Comparison of ENCODE assay signal across 1 cellular context in the genomic region with DNA sequence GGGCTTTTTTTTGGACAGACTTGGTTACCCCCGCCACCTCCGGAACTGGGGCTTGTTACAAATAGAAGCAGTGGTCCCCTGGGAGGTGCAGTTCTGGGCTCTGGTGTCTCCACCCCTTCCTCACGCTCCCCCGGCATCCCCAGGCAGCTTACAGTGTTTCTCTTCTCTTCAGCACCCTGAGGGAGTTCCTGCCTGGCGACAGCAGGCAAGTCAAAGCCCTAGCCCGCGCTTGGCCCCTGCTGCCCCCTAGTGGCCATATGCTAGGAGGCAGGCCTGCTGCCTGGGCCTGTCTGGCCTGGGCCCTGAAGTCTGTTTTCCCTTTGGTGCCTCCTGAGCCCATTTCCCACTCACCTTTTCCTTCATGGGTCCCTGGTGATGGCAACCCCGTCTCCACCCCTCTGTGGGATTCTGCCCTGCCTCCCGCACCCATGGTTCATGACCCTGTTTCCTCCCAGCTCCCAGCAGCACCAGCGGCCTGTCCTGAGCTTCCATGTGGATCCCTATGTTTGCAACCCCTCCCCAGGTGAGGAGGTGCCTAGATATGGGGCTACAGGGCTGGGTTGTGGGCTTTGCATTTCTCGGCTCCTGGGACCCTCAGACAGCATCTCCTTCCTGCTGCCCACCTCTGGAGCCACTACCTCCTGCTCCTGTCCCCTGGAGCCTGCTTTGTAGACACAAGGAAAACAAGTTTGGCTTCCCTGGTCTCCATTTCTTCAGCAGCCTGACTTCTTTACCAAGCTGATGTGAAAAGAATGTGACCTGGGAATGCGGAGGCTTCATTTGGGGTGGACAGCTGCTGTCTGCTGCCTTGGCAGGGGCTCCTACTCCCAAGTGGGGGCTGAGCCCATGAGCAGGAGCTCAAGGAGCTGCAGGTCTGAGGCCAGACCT.
TF ChIP-seq lines count a peak whose summit lies in the region.

No MANE protein-coding gene starts in this region.

TF ChIP-seq in HepG2, 621 proteins besides CTCF, POLR2A, EP300 and RAD21 (continued from another document and continues in another):
- TF ChIP-seq, protein P1, sequence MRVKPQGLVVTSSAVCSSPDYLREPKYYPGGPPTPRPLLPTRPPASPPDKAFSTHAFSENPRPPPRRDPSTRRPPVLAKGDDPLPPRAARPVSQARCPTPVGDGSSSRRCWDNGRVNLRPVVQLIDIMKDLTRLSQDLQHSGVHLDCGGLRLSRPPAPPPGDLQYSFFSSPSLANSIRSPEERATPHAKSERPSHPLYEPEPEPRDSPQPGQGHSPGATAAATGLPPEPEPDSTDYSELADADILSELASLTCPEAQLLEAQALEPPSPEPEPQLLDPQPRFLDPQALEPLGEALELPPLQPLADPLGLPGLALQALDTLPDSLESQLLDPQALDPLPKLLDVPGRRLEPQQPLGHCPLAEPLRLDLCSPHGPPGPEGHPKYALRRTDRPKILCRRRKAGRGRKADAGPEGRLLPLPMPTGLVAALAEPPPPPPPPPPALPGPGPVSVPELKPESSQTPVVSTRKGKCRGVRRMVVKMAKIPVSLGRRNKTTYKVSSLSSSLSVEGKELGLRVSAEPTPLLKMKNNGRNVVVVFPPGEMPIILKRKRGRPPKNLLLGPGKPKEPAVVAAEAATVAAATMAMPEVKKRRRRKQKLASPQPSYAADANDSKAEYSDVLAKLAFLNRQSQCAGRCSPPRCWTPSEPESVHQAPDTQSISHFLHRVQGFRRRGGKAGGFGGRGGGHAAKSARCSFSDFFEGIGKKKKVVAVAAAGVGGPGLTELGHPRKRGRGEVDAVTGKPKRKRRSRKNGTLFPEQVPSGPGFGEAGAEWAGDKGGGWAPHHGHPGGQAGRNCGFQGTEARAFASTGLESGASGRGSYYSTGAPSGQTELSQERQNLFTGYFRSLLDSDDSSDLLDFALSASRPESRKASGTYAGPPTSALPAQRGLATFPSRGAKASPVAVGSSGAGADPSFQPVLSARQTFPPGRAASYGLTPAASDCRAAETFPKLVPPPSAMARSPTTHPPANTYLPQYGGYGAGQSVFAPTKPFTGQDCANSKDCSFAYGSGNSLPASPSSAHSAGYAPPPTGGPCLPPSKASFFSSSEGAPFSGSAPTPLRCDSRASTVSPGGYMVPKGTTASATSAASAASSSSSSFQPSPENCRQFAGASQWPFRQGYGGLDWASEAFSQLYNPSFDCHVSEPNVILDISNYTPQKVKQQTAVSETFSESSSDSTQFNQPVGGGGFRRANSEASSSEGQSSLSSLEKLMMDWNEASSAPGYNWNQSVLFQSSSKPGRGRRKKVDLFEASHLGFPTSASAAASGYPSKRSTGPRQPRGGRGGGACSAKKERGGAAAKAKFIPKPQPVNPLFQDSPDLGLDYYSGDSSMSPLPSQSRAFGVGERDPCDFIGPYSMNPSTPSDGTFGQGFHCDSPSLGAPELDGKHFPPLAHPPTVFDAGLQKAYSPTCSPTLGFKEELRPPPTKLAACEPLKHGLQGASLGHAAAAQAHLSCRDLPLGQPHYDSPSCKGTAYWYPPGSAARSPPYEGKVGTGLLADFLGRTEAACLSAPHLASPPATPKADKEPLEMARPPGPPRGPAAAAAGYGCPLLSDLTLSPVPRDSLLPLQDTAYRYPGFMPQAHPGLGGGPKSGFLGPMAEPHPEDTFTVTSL (CRISPR knock-in tag; IDR thresholded peaks at IDR 0.05; ENCODE audit: borderline replicate concordance) = no peak
- TF ChIP-seq, protein P2, sequence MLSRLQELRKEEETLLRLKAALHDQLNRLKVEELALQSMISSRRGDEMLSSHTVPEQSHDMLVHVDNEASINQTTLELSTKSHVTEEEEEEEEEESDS (CRISPR knock-in tag; IDR thresholded peaks at IDR 0.05; ENCODE audit: borderline replicate concordance) = no peak
- TF ChIP-seq SP4 (CRISPR knock-in tag; IDR thresholded peaks at IDR 0.05) = peak; percentile 62
- no peak for TF ChIP-seq NKX3-1 (CRISPR knock-in tag; IDR thresholded peaks at IDR 0.05)
- TF ChIP-seq JDP2 (CRISPR knock-in tag; IDR thresholded peaks at IDR 0.05; ENCODE audit: borderline replicate concordance) = no peak
- TF ChIP-seq ATM (IDR thresholded peaks at IDR 0.05; ENCODE audit: borderline replicate concordance) = no peak
- TF ChIP-seq, protein P3, sequence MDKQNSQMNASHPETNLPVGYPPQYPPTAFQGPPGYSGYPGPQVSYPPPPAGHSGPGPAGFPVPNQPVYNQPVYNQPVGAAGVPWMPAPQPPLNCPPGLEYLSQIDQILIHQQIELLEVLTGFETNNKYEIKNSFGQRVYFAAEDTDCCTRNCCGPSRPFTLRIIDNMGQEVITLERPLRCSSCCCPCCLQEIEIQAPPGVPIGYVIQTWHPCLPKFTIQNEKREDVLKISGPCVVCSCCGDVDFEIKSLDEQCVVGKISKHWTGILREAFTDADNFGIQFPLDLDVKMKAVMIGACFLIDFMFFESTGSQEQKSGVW (CRISPR knock-in tag; IDR thresholded peaks at IDR 0.05; ENCODE audit: borderline replicate concordance) = no peak
- TF ChIP-seq ZSCAN25 (CRISPR knock-in tag; IDR thresholded peaks at IDR 0.05) = no peak
- TF ChIP-seq, protein P4, sequence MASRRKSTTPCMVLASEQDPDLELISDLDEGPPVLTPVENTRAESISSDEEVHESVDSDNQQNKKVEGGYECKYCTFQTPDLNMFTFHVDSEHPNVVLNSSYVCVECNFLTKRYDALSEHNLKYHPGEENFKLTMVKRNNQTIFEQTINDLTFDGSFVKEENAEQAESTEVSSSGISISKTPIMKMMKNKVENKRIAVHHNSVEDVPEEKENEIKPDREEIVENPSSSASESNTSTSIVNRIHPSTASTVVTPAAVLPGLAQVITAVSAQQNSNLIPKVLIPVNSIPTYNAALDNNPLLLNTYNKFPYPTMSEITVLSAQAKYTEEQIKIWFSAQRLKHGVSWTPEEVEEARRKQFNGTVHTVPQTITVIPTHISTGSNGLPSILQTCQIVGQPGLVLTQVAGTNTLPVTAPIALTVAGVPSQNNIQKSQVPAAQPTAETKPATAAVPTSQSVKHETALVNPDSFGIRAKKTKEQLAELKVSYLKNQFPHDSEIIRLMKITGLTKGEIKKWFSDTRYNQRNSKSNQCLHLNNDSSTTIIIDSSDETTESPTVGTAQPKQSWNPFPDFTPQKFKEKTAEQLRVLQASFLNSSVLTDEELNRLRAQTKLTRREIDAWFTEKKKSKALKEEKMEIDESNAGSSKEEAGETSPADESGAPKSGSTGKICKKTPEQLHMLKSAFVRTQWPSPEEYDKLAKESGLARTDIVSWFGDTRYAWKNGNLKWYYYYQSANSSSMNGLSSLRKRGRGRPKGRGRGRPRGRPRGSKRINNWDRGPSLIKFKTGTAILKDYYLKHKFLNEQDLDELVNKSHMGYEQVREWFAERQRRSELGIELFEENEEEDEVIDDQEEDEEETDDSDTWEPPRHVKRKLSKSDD (CRISPR knock-in tag; IDR thresholded peaks at IDR 0.05; ENCODE audit: low read depth) = no peak
- TF ChIP-seq NFKBIZ (CRISPR knock-in tag; IDR thresholded peaks at IDR 0.05) = peak; percentile 32; the same call in 1 of the 2 replicates
- TF ChIP-seq ZNF605 (CRISPR knock-in tag; IDR thresholded peaks at IDR 0.05) = no peak; the same call in 1 of the 2 replicates
- no peak for TF ChIP-seq MZF1 (CRISPR knock-in tag; IDR thresholded peaks at IDR 0.05; ENCODE audit: borderline replicate concordance)
- TF ChIP-seq MAFG (CRISPR knock-in tag; IDR thresholded peaks at IDR 0.05) = no peak
- no peak for TF ChIP-seq HMG20A (CRISPR knock-in tag; IDR thresholded peaks at IDR 0.05; ENCODE audit: borderline replicate concordance)
- TF ChIP-seq, protein P5, sequence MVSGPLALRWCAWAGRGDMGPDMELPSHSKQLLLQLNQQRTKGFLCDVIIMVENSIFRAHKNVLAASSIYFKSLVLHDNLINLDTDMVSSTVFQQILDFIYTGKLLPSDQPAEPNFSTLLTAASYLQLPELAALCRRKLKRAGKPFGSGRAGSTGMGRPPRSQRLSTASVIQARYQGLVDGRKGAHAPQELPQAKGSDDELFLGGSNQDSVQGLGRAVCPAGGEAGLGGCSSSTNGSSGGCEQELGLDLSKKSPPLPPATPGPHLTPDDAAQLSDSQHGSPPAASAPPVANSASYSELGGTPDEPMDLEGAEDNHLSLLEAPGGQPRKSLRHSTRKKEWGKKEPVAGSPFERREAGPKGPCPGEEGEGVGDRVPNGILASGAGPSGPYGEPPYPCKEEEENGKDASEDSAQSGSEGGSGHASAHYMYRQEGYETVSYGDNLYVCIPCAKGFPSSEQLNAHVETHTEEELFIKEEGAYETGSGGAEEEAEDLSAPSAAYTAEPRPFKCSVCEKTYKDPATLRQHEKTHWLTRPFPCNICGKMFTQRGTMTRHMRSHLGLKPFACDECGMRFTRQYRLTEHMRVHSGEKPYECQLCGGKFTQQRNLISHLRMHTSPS (CRISPR knock-in tag; IDR thresholded peaks at IDR 0.05; ENCODE audit: low read depth) = no peak
- no peak for TF ChIP-seq GTF2F1 (IDR thresholded peaks at IDR 0.05; ENCODE audit: low read length)
- no peak for TF ChIP-seq IRX3 (CRISPR knock-in tag; IDR thresholded peaks at IDR 0.05; ENCODE audit: borderline replicate concordance, low read depth)
- TF ChIP-seq MED13 (CRISPR knock-in tag; IDR thresholded peaks at IDR 0.05) = no peak
- no peak; the same call in 1 of the 2 replicates for TF ChIP-seq GLI4 (CRISPR knock-in tag; IDR thresholded peaks at IDR 0.05; ENCODE audit: borderline replicate concordance)
- TF ChIP-seq ZNF720 (CRISPR knock-in tag; IDR thresholded peaks at IDR 0.05) = no peak
- TF ChIP-seq ZNF841 (CRISPR knock-in tag; IDR thresholded peaks at IDR 0.05; ENCODE audit: borderline replicate concordance) = no peak
- no peak for TF ChIP-seq RFX1 (IDR thresholded peaks at IDR 0.05)
- no peak for TF ChIP-seq CENPT (CRISPR knock-in tag; IDR thresholded peaks at IDR 0.05; ENCODE audit: low read depth)
- no peak for TF ChIP-seq SMYD3 (CRISPR knock-in tag; IDR thresholded peaks at IDR 0.05)
- TF ChIP-seq FIP1L1 (IDR thresholded peaks at IDR 0.05; ENCODE audit: borderline replicate concordance, insufficient read depth, low read depth, low read length) = no peak
- TF ChIP-seq SIX4 (CRISPR knock-in tag; IDR thresholded peaks at IDR 0.05) = no peak
- 0 out of 2 replicates have a peak, but pooled peaks have one; percentile 14 for TF ChIP-seq CHD2 (IDR thresholded peaks at IDR 0.05; ENCODE audit: low read depth, low read length)
- peak; percentile 89; the same call in 1 of the 2 replicates for TF ChIP-seq ZNF235 (CRISPR knock-in tag; IDR thresholded peaks at IDR 0.05; ENCODE audit: borderline replicate concordance)
- TF ChIP-seq, protein P6, sequence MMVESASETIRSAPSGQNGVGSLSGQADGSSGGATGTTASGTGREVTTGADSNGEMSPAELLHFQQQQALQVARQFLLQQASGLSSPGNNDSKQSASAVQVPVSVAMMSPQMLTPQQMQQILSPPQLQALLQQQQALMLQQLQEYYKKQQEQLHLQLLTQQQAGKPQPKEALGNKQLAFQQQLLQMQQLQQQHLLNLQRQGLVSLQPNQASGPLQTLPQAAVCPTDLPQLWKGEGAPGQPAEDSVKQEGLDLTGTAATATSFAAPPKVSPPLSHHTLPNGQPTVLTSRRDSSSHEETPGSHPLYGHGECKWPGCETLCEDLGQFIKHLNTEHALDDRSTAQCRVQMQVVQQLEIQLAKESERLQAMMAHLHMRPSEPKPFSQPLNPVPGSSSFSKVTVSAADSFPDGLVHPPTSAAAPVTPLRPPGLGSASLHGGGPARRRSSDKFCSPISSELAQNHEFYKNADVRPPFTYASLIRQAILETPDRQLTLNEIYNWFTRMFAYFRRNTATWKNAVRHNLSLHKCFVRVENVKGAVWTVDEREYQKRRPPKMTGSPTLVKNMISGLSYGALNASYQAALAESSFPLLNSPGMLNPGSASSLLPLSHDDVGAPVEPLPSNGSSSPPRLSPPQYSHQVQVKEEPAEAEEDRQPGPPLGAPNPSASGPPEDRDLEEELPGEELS (CRISPR knock-in tag; IDR thresholded peaks at IDR 0.05) = no peak
- TF ChIP-seq ZNF703 (CRISPR knock-in tag; IDR thresholded peaks at IDR 0.05; ENCODE audit: borderline replicate concordance) = no peak
- TF ChIP-seq, protein P7, sequence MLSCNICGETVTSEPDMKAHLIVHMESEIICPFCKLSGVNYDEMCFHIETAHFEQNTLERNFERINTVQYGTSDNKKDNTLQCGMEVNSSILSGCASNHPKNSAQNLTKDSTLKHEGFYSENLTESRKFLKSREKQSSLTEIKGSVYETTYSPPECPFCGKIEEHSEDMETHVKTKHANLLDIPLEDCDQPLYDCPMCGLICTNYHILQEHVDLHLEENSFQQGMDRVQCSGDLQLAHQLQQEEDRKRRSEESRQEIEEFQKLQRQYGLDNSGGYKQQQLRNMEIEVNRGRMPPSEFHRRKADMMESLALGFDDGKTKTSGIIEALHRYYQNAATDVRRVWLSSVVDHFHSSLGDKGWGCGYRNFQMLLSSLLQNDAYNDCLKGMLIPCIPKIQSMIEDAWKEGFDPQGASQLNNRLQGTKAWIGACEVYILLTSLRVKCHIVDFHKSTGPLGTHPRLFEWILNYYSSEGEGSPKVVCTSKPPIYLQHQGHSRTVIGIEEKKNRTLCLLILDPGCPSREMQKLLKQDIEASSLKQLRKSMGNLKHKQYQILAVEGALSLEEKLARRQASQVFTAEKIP (CRISPR knock-in tag; IDR thresholded peaks at IDR 0.05; ENCODE audit: borderline replicate concordance) = no peak
- no peak for TF ChIP-seq GTF3A (CRISPR knock-in tag; conservative IDR thresholded peaks at IDR 0.05)
- TF ChIP-seq MIER2 (CRISPR knock-in tag; IDR thresholded peaks at IDR 0.05) = no peak
- TF ChIP-seq TGIF2 (CRISPR knock-in tag; IDR thresholded peaks at IDR 0.05) = no peak
- peak; percentile 98 for TF ChIP-seq AGO1 (IDR thresholded peaks at IDR 0.05; ENCODE audit: low read depth, low read length, poor library complexity, severe bottlenecking)
- no peak for TF ChIP-seq BRD4 (CRISPR knock-in tag; IDR thresholded peaks at IDR 0.05)
- TF ChIP-seq ZNF383 (CRISPR knock-in tag; IDR thresholded peaks at IDR 0.05; ENCODE audit: borderline replicate concordance) = no peak
- TF ChIP-seq DPF2 (CRISPR knock-in tag; IDR thresholded peaks at IDR 0.05; ENCODE audit: borderline replicate concordance, low read depth) = no peak; the same call in 1 of the 2 replicates
- no peak for TF ChIP-seq SMAD9 (CRISPR knock-in tag; IDR thresholded peaks at IDR 0.05)
- no peak for TF ChIP-seq NR1H2 (CRISPR knock-in tag; IDR thresholded peaks at IDR 0.05; ENCODE audit: borderline replicate concordance, low read depth)
- TF ChIP-seq, protein P8, sequence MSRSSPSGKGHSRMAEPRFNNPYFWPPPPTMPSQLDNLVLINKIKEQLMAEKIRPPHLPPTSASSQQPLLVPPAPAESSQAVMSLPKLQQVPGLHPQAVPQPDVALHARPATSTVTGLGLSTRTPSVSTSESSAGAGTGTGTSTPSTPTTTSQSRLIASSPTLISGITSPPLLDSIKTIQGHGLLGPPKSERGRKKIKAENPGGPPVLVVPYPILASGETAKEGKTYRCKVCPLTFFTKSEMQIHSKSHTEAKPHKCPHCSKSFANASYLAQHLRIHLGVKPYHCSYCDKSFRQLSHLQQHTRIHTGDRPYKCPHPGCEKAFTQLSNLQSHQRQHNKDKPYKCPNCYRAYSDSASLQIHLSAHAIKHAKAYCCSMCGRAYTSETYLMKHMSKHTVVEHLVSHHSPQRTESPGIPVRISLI (CRISPR knock-in tag; IDR thresholded peaks at IDR 0.05; ENCODE audit: borderline replicate concordance) = 0 out of 2 replicates have a peak, but pooled peaks have one; percentile 11
- TF ChIP-seq PAX8 (CRISPR knock-in tag; IDR thresholded peaks at IDR 0.05; ENCODE audit: borderline replicate concordance) = no peak
- 0 out of 2 replicates have a peak, but pooled peaks have one; percentile 10 for TF ChIP-seq HDAC1 (CRISPR knock-in tag; IDR thresholded peaks at IDR 0.05)
- TF ChIP-seq HMG20B (CRISPR knock-in tag; conservative IDR thresholded peaks at IDR 0.05) = no peak
- no peak for TF ChIP-seq PHF21A (CRISPR knock-in tag; IDR thresholded peaks at IDR 0.05)
- no peak; the same call in 1 of the 2 replicates for TF ChIP-seq MYC (CRISPR knock-in tag; IDR thresholded peaks at IDR 0.05; ENCODE audit: borderline replicate concordance)
- peak; percentile 75 for TF ChIP-seq RBFOX2 (IDR thresholded peaks at IDR 0.05; ENCODE audit: low read depth, low read length)
- no peak for TF ChIP-seq ZNF816 (CRISPR knock-in tag; IDR thresholded peaks at IDR 0.05; ENCODE audit: borderline replicate concordance)
